In the genomic region with DNA sequence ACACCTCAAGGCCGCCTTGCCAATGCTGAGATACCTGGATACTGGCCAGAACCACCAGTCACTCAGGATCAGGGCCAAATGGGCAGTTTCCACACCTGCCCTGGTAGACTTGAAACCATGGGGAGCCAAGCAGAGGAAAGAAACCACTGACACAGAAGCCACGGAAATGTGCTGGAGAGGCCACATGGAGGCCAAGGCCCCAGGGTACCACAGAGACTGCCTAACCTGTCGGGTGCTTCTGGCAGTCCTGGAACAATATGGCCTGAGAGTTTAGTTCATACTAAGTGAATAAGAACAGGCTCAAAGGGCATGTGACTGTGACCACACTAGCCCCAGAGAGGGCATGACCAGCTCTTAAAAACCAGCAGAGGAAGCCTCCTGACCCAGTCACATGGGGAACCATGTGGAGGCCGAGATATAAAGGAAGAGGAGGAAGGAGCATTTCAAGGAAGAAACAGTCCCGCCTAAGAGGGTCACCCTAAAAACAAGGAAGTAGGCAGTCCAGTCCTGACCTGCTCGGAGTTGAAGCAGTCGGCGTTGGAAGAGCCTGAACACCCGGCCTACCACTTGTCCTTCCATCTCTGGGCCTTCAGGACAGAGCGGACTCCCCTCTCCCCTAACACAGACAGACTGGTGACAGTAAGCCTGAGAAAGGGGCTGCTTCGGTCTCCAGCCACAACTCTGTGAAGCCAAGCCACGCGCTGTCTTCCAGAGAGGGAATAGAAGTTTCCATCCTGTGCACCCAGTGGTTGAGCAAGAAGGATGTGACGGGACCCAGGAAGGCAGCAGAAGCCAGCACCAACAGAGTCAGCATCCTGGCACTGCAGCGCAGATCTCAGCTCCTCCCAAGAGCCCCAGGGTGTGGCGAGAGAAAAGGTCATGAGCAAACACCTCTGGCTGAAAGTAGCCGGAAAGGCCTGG, we compare ENCODE assay signal across 8 cellular contexts. TPM values are rescaled to one million over a fixed set of nuclear protein-coding genes. Genes with fewer than 3 reads are reported as not detected.
DNase-seq lines count a peak whose midpoint lies in the region; ATAC-seq and TF ChIP-seq lines count a peak whose summit lies in the region.

A gene with protein sequence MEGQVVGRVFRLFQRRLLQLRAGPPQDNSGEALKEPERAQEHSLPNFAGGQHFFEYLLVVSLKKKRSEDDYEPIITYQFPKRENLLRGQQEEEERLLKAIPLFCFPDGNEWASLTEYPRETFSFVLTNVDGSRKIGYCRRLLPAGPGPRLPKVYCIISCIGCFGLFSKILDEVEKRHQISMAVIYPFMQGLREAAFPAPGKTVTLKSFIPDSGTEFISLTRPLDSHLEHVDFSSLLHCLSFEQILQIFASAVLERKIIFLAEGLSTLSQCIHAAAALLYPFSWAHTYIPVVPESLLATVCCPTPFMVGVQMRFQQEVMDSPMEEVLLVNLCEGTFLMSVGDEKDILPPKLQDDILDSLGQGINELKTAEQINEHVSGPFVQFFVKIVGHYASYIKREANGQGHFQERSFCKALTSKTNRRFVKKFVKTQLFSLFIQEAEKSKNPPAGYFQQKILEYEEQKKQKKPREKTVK (minus strand): TSS at position 766 of the 921 bp plus-strand sequence. CDS start 187 bp downstream, at position 579.

- no peaks in the 10 kb centered on the region for H3K36me3 ChIP-seq in aorta (ENCODE audit: control insufficient read depth in 1 of 2, insufficient read depth in 2 of 2, low read length in 1 of 2)

- H3K27me3 ChIP-seq in aorta (ENCODE audit: control insufficient read depth in 1 of 2, insufficient read depth in 2 of 2, low read length in 1 of 2) = no peaks in the 10 kb centered on the region

- no peaks in the 10 kb centered on the region for H3K9me3 ChIP-seq in aorta (ENCODE audit: control insufficient read depth, low read length)

- intact Hi-C loops in posterior vena cava (cut with DNase I) (no loop called here), aorta (cut with DNase I) (loop anchor here in 1 of 2 donors (10.0 kb wide), 1 partner anchor 55 kb away; no protein-coding TSS in a partner anchor)

- WGBS in aorta, 2 donors = 92% methylated on average over 17 of the region's 17 CpGs

- no peaks in the 10 kb centered on the region for H3K9me3 Mint-ChIP-seq in endothelial cell (ENCODE audit: unreplicated experiment)

- ATAC-seq in activated CD4-positive, CD25-positive, alpha-beta regulatory T cell treated with anti-CD3 and anti-CD28 coated beads, Interleukin-2, amount 50 U/mL, for 24 hours = peak; percentile 58 to 60
- ATAC-seq in aorta (ENCODE audit: low FRiP score) (peak; percentile 36), HG03045 (IDR thresholded peaks at IDR 0.05; ENCODE audit: unreplicated experiment) (no peak)

- H3K4me3 ChIP-seq in GM08714 (ENCODE audit: low read length) (peak within 1 kb of the TSS; percentile 13; the same call in 1 of the 2 replicates), aorta (ENCODE audit: low read length in 2 of 2) (no peak within 1 kb of the TSS)

- no peak for TF ChIP-seq CTCF in endothelial cell (IDR thresholded peaks at IDR 0.05; ENCODE audit: unreplicated experiment)

- peaks cover 7% of the 10 kb centered on the region for H3K36me3 Mint-ChIP-seq in endothelial cell (ENCODE audit: low read depth, unreplicated experiment)

- H3K4me1 Mint-ChIP-seq in endothelial cell (ENCODE audit: unreplicated experiment) = peaks cover 37% of the 10 kb centered on the region

- peak within 1 kb of the TSS; percentile 70 for H3K4me3 Mint-ChIP-seq in endothelial cell (ENCODE audit: unreplicated experiment)

- no peak within 1 kb of the TSS for H3K27ac Mint-ChIP-seq in endothelial cell (ENCODE audit: unreplicated experiment)

- no peak within 1 kb of the TSS for H3K27ac ChIP-seq in aorta (ENCODE audit: low read depth in 1 of 2, low read length in 2 of 2)

- H3K4me1 ChIP-seq in aorta (ENCODE audit: control insufficient read depth in 1 of 2, insufficient read depth in 2 of 2, low read length in 2 of 2) = no peaks in the 10 kb centered on the region

- H3K27me3 Mint-ChIP-seq in endothelial cell (ENCODE audit: unreplicated experiment) = peaks cover 24% of the 10 kb centered on the region

- DNase-seq in endothelial cell (ENCODE audit: low spot score) (no peak), posterior vena cava (ENCODE audit: low spot score) (peak; percentile 88), aorta (peak in 1 of 2 donors; percentile 88), NCI-H748 treated with DMSO at 0.1 percent for 48 hours (lab: John Stamatoyannopoulos, UW) (no peak), NCI-H1417 treated with DMSO at 0.1 percent for 48 hours (lab: John Stamatoyannopoulos, UW) (no peak)

RNA-seq across cellular contexts. Expression of the gene that starts here (rescaled TPM):
- total RNA-seq in endothelial cell (ENCODE audit: unreplicated experiment) (3.6 TPM), posterior vena cava (10 to 100 TPM; 10.5 to 15.7 TPM), aorta (10 to 100 TPM; 12.3 to 17.7 TPM)
- polyA plus RNA-seq in aorta = 10 to 100 TPM in 1 of 2 donors, under 1 TPM in 1; 0.77 to 20.3 TPM
